Comparison of ENCODE assay signal across 1 cellular context in the genomic region with DNA sequence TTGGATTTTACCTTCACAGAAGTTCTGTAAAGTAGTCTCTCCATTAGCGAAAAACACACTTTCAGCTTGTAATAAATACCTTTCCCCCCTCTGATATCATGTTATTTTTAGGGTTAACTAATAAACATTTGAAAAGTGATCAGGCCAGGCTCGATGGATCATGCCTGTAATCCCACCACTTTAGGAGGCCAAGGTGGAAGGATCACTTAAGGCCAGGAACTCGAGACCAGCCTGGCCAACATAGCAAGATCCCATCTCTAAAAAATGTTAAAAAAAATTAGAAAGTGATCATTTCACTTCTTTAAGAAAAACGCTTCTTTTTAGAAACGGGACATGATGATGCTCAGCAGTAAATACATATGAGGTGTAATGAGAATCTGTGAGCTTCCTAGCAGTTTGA.
TF ChIP-seq lines count a peak whose summit lies in the region.

No MANE protein-coding gene starts in this region.

TF ChIP-seq in IMR-90, 13 proteins besides CTCF, POLR2A, EP300 and RAD21:
- TF ChIP-seq RCOR1 (IDR thresholded peaks at IDR 0.05; ENCODE audit: insufficient replicate concordance, low read length) (no peak), RFX5 (IDR thresholded peaks at IDR 0.05; ENCODE audit: low read depth, low read length) (no peak), SMC3 (IDR thresholded peaks at IDR 0.05; ENCODE audit: low read depth, low read length) (no peak), MAZ (IDR thresholded peaks at IDR 0.05; ENCODE audit: borderline replicate concordance, low read depth, low read length) (no peak), FOS (IDR thresholded peaks at IDR 0.05; ENCODE audit: low read depth, low read length) (no peak), USF2 (IDR thresholded peaks at IDR 0.05; ENCODE audit: low read depth, low read length) (no peak), NFE2L2 (IDR thresholded peaks at IDR 0.05; ENCODE audit: low read depth, low read length) (no peak)
- TF ChIP-seq, protein P1, sequence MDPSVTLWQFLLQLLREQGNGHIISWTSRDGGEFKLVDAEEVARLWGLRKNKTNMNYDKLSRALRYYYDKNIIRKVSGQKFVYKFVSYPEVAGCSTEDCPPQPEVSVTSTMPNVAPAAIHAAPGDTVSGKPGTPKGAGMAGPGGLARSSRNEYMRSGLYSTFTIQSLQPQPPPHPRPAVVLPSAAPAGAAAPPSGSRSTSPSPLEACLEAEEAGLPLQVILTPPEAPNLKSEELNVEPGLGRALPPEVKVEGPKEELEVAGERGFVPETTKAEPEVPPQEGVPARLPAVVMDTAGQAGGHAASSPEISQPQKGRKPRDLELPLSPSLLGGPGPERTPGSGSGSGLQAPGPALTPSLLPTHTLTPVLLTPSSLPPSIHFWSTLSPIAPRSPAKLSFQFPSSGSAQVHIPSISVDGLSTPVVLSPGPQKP (IDR thresholded peaks at IDR 0.05; ENCODE audit: borderline replicate concordance, low read depth, low read length), result no peak
